ENCODE assay signal across 9 cellular contexts in genomic region chr6:53119772-53120409, GRCh38. TPM values are rescaled to one million over a fixed set of nuclear protein-coding genes. Genes with fewer than 3 reads are reported as not detected.
A peak's percentile ranks its signal among the peaks of the same experiment; 100 is the strongest.
DNase-seq lines count a peak whose midpoint lies in the region; ATAC-seq and TF ChIP-seq lines count a peak whose summit lies in the region.
"Had no signal": no experiment of that assay in that cellular context is flagged by ENCODE, and none has a peak within 500 bp of the region (broad histone marks: within the 10 kb centered on the region; RNA-seq: fewer than 3 reads in every experiment).

No MANE protein-coding gene starts in this region.

- H3K4me1 ChIP-seq in right lobe of liver (no peaks in the 10 kb centered on the region), ovary (ENCODE audit: insufficient read depth) (no peaks in the 10 kb centered on the region)

- POLR2A ChIA-PET in MCF 10A (lab: Yijun Ruan, JAX), result interaction anchor here (0.6 to 1.3 kb wide), 3 partner anchors 13 to 289 kb away, joined by 3 to 5 read pairs (median 4); no protein-coding TSS in a partner anchor

- no peak for TF ChIP-seq CTCF in MCF 10A (IDR thresholded peaks at IDR 0.05; ENCODE audit: unreplicated experiment)
- TF ChIP-seq CTCF in right lobe of liver (IDR thresholded peaks at IDR 0.05), result no peak
- TF ChIP-seq CTCF in type B pancreatic cell (conservative IDR thresholded peaks at IDR 0.05), result no peak
- TF ChIP-seq CTCF in ovary (IDR thresholded peaks at IDR 0.05), result no peak

- H3K4me1 Mint-ChIP-seq in MCF 10A (ENCODE audit: insufficient read depth, unreplicated experiment) (peaks cover 21% of the 10 kb centered on the region), type B pancreatic cell (ENCODE audit: unreplicated experiment) (no peaks in the 10 kb centered on the region)

- no peak for TF ChIP-seq EP300 in ovary (IDR thresholded peaks at IDR 0.05)

- H3K27me3 ChIP-seq in right lobe of liver (no peaks in the 10 kb centered on the region), ovary (no peaks in the 10 kb centered on the region)

- peak; percentile 33 for DNase-seq in COLO829 (ENCODE audit: low spot score)
- DNase-seq in NCI-H146 treated with DMSO at 0.1 percent for 48 hours (lab: John Stamatoyannopoulos, UW; ENCODE audit: unreplicated experiment), result peak; percentile 69
- DNase-seq in MCF 10A (ENCODE audit: unreplicated experiment), result peak; percentile 55
- DNase-seq in right lobe of liver, result peak in 1 of 3 donors; percentile 26
- DNase-seq in type B pancreatic cell (ENCODE audit: extremely low spot score, unreplicated experiment), result no peak
- no peak for DNase-seq in UCSD-AML1 (lab: John Stamatoyannopoulos, UW; ENCODE audit: unreplicated experiment)
- DNase-seq in NCI-H2081 treated with DMSO at 0.1 percent for 48 hours (lab: John Stamatoyannopoulos, UW), result no peak
- DNase-seq in ovary, result no peak
- DNase-seq: activated CD8-positive, alpha-beta T cell treated with anti-CD3 and anti-CD28 coated beads, Interleukin-2, amount 10 ng/mL, durations not matched to agents 7 days and 5 days had no signal

- H3K4me3 ChIP-seq in right lobe of liver, result no peak overlapping the region
- no peak overlapping the region for H3K4me3 ChIP-seq in ovary

- H3K27ac Mint-ChIP-seq in MCF 10A (ENCODE audit: low read depth, unreplicated experiment), result peak overlapping the region; percentile 60
- H3K27ac Mint-ChIP-seq in type B pancreatic cell, result no peak overlapping the region
- H3K27ac Mint-ChIP-seq: activated CD8-positive, alpha-beta T cell treated with anti-CD3 and anti-CD28 coated beads, Interleukin-2, amount 10 ng/mL, durations not matched to agents 7 days and 5 days had no signal

- no peaks in the 10 kb centered on the region for H3K27me3 Mint-ChIP-seq in MCF 10A (ENCODE audit: insufficient read depth, unreplicated experiment)
- H3K27me3 Mint-ChIP-seq in type B pancreatic cell, result no peaks in the 10 kb centered on the region

- H3K9me3 ChIP-seq in right lobe of liver (no peaks in the 10 kb centered on the region), ovary (no peaks in the 10 kb centered on the region)

- no TSS peak for BruUV-seq in MCF 10A (replicated peaks; lab: Mats Ljungman, UMichigan)

- H3K36me3 ChIP-seq in right lobe of liver (no peaks in the 10 kb centered on the region), ovary (no peaks in the 10 kb centered on the region)

- CTCF ChIA-PET in MCF 10A (lab: Yijun Ruan, JAX), result interaction anchor here (0.7 to 1.2 kb wide), 2 partner anchors 20 to 31 kb away, joined by 3 read pairs; no protein-coding TSS in a partner anchor

- intact Hi-C loops in MCF 10A (cut with micrococcal nuclease), result no loop called here
- intact Hi-C loops in right lobe of liver (cut with DNase I), result no loop called here
- intact Hi-C loops in ovary (cut with DNase I), result no loop called here

- H3K9me3 Mint-ChIP-seq in MCF 10A (ENCODE audit: unreplicated experiment) (no peaks in the 10 kb centered on the region), type B pancreatic cell (peaks cover 8% of the 10 kb centered on the region)

- no peak overlapping the region for H3K4me3 Mint-ChIP-seq in MCF 10A (ENCODE audit: unreplicated experiment)
- no peak overlapping the region for H3K4me3 Mint-ChIP-seq in type B pancreatic cell
- H3K4me3 Mint-ChIP-seq: activated CD8-positive, alpha-beta T cell treated with anti-CD3 and anti-CD28 coated beads, Interleukin-2, amount 10 ng/mL, durations not matched to agents 7 days and 5 days had no signal

- no peaks in the 10 kb centered on the region for H3K36me3 Mint-ChIP-seq in MCF 10A (ENCODE audit: insufficient read depth, unreplicated experiment)
- no peaks in the 10 kb centered on the region for H3K36me3 Mint-ChIP-seq in type B pancreatic cell

- no peak overlapping the region for H3K27ac ChIP-seq in right lobe of liver
- H3K27ac ChIP-seq in ovary, result no peak overlapping the region

- TF ChIP-seq POLR2A in right lobe of liver (IDR thresholded peaks at IDR 0.05), result no peak
- no peak for TF ChIP-seq POLR2A in ovary (IDR thresholded peaks at IDR 0.05)

- 34% methylated on average over 3 of the region's 4 CpGs for WGBS in right lobe of liver (ENCODE audit: insufficient coverage, low coverage, low lambda C conversion rate, missing lambda C conversion rate)
- 16 to 23% (median 22%) methylated on average over 4 of the region's 4 CpGs for WGBS in ovary, 3 donors

- ATAC-seq in right lobe of liver, result peak in 3 of 4 donors; percentile 28 to 74 (median 28)
- ATAC-seq: activated CD8-positive, alpha-beta T cell treated with anti-CD3 and anti-CD28 coated beads, Interleukin-2, amount 10 ng/mL, durations not matched to agents 7 days and 5 days had no signal

RNA-seq across cellular contexts. Expression of gene GCM1, which starts 28.8 kb away (rescaled TPM):
- total RNA-seq in MCF 10A (2022), result not detected in 2 replicates
- not detected for total RNA-seq in right lobe of liver
- 0.17 TPM in 1 of 2 replicates, not detected in the other for total RNA-seq in type B pancreatic cell (ENCODE audit: low replicate concordance)
- not detected for total RNA-seq in ovary
- not detected for polyA plus RNA-seq in ovary
- total RNA-seq: activated CD8-positive, alpha-beta T cell treated with anti-CD3 and anti-CD28 coated beads, Interleukin-2, amount 10 ng/mL, durations not matched to agents 7 days and 5 days had no signal

RNA-seq across cellular contexts. Expression of gene FBXO9, which starts 54.7 kb away (rescaled TPM):
- total RNA-seq in MCF 10A (2022) (54.4 and 63.6 TPM in 2 replicates), right lobe of liver (10 to 100 TPM; 24.6 to 78.7 (median 54.1) TPM), type B pancreatic cell (ENCODE audit: low replicate concordance) (67.7 and 78.5 TPM in 2 replicates), ovary (10 to 100 TPM; 39.5 to 86.3 (median 75.3) TPM)
- 10 to 100 TPM; 31.6 to 71.6 TPM for polyA plus RNA-seq in ovary

RNA-seq across cellular contexts. Expression of gene CILK1, which starts 58.3 kb away (rescaled TPM):
- total RNA-seq in MCF 10A (2022) (4.4 and 5.3 TPM in 2 replicates), right lobe of liver (1 to 10 TPM; 5.6 to 7.8 (median 6.9) TPM), type B pancreatic cell (ENCODE audit: low replicate concordance) (18.4 and 18.6 TPM in 2 replicates), ovary (10 to 100 TPM in 4 of 7 donors, 1 to 10 TPM in 3; 7.6 to 13.8 (median 10.1) TPM)
- polyA plus RNA-seq in ovary, result 10 to 100 TPM in 1 of 2 donors, 1 to 10 TPM in 1; 8.3 to 15.3 TPM

Comparison
In these comparisons a context has a peak if more than half of its experiments do, and no peak if none do; other contexts are left out.
1. DNase-seq: peak in COLO829 (single experiment), NCI-H146 treated with DMSO at 0.1 percent for 48 hours (single experiment) and MCF 10A (single experiment); none in type B pancreatic cell (single experiment), UCSD-AML1 (single experiment), NCI-H2081 treated with DMSO at 0.1 percent for 48 hours (single experiment) and ovary (0 of 5).